16 cellular contexts compared by ENCODE assay signal in the genomic region with DNA sequence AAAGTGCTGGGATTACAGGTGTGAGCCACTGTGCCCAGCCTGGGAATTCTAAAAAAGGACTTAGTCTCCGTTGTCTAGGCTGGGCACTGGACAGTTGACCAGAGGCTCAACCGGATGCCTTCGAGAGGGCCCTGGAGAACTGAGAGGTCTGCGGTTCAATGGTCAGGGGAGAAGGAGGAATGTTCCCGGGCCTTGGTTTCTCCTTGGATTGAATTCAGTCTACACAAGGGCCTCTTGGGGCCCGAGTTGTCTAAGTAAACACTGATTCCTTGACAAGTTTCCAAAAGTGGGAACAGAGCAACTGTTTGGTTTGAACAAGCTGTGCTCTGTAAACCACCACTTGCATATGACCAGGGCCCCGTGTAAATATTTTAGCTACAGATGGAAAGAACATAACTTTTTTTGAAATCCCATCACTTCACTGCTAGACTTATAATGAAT. TPM values are rescaled to one million over a fixed set of nuclear protein-coding genes. Genes with fewer than 3 reads are reported as not detected.
A peak's percentile ranks its signal among the peaks of the same experiment; 100 is the strongest.
DNase-seq lines count a peak whose midpoint lies in the region; ATAC-seq and TF ChIP-seq lines count a peak whose summit lies in the region.
"Had no signal": no experiment of that assay in that cellular context is flagged by ENCODE, and none has a peak within 500 bp of the region (broad histone marks: within the 10 kb centered on the region; RNA-seq: fewer than 3 reads in every experiment).

No MANE protein-coding gene starts in this region.

- H3K27me3 ChIP-seq in muscle layer of duodenum (ENCODE audit: low read depth, low read length) (no peaks in the 10 kb centered on the region), upper lobe of left lung (no peaks in the 10 kb centered on the region)
- H3K27me3 ChIP-seq: BLaER1 treated with 17β-estradiol and CSF1 and Interleukin-3, amounts not matched to agents 10 nM and 100 nM had no signal

- H3K4me3 ChIP-seq in astrocyte of the cerebellum (ENCODE audit: low read depth, low read length), result no peak overlapping the region
- H3K4me3 ChIP-seq in muscle layer of duodenum (ENCODE audit: low read depth in 1 of 2, low read length in 2 of 2), result no peak overlapping the region
- H3K4me3 ChIP-seq in upper lobe of left lung, result no peak overlapping the region
- H3K4me3 ChIP-seq: BLaER1 treated with 17β-estradiol and CSF1 and Interleukin-3, amounts not matched to agents 10 nM and 100 nM had no signal

- peaks cover 0 to 6% of the 10 kb centered on the region in 2 donors for H3K4me1 ChIP-seq in muscle layer of duodenum (ENCODE audit: control insufficient read depth in 1 of 2, insufficient read depth in 2 of 2, low read length in 2 of 2)
- peaks cover 0 to 9% (median 4%) of the 10 kb centered on the region in 4 donors for H3K4me1 ChIP-seq in upper lobe of left lung

- ATAC-seq in upper lobe of left lung (ENCODE audit: low FRiP score in 2 of 2), result peak; percentile 71 to 82
- ATAC-seq: Panc1, WTC11 had no signal

- TF ChIP-seq CTCF in astrocyte of the cerebellum (IDR thresholded peaks at IDR 0.05; ENCODE audit: low read depth, low read length, missing control alignments), result no peak
- TF ChIP-seq CTCF in upper lobe of left lung (IDR thresholded peaks at IDR 0.05), result no peak

- DNase-seq in astrocyte of the cerebellum (ENCODE audit: low read depth) (peak; percentile 39), fibroblast of the conjunctiva (ENCODE audit: low read depth) (peak; percentile 57), upper lobe of left lung (no peak), NCI-H510A (lab: John Stamatoyannopoulos, UW) (no peak), COR-L47 (lab: John Stamatoyannopoulos, UW) (no peak), NCI-H2227 treated with DMSO at 0.1 percent for 48 hours (lab: John Stamatoyannopoulos, UW) (no peak)
- DNase-seq: activated CD8-positive, alpha-beta memory T cell treated with anti-CD3 and anti-CD28 coated beads for 24 hours; activated effector memory CD4-positive, alpha-beta T cell treated with anti-CD3 and anti-CD28 coated beads, Interleukin-2, amount 50 U/mL, for 16 hours; endodermal cell; NCI-H187 treated with DMSO at 0.1 percent for 48 hours; small intestine; SW 1271 had no signal

- TF ChIP-seq EP300 in upper lobe of left lung (IDR thresholded peaks at IDR 0.05), result no peak

- H3K9me3 ChIP-seq in muscle layer of duodenum (ENCODE audit: control insufficient read depth in 1 of 2, low read length in 2 of 2), result no peaks in the 10 kb centered on the region
- no peaks in the 10 kb centered on the region for H3K9me3 ChIP-seq in upper lobe of left lung

- no peak for TF ChIP-seq POLR2A in upper lobe of left lung (IDR thresholded peaks at IDR 0.05)

- H3K27ac ChIP-seq in muscle layer of duodenum (ENCODE audit: low read length) (peak overlapping the region; percentile 43), upper lobe of left lung (peak overlapping the region; percentile 7 to 59 (median 20))
- H3K27ac ChIP-seq: BLaER1 treated with 17β-estradiol and CSF1 and Interleukin-3, amounts not matched to agents 10 nM and 100 nM had no signal

- H3K36me3 ChIP-seq in muscle layer of duodenum (ENCODE audit: control insufficient read depth in 1 of 2, insufficient read depth in 2 of 2, low read length in 2 of 2) (no peaks in the 10 kb centered on the region), upper lobe of left lung (no peaks in the 10 kb centered on the region)
- H3K36me3 ChIP-seq: BLaER1 treated with 17β-estradiol and CSF1 and Interleukin-3, amounts not matched to agents 10 nM and 100 nM had no signal

- WGBS in upper lobe of left lung, 2 donors, result 63 to 68% methylated on average over 6 to 7 of the region's 7 CpGs

- in situ Hi-C loops in astrocyte of the cerebellum (cut with HindIII; ENCODE audit: low sequenced_read_pairs), result no loop called here

RNA-seq across cellular contexts. Expression of gene CAPZB, which starts 29.1 kb away (rescaled TPM):
- total RNA-seq in upper lobe of left lung, result 100 to 1,000 TPM in 5 of 6 donors, 10 to 100 TPM in 1; 96.4 to 303 (median 144) TPM

Comparison
In these comparisons a context has a peak if more than half of its experiments do, and no peak if none do; other contexts are left out.
1. DNase-seq: peak in astrocyte of the cerebellum (single experiment) and fibroblast of the conjunctiva (single experiment); none in upper lobe of left lung (0 of 2), NCI-H510A (single experiment), COR-L47 (single experiment) and NCI-H2227 treated with DMSO at 0.1 percent for 48 hours (single experiment).